In the genomic region with DNA sequence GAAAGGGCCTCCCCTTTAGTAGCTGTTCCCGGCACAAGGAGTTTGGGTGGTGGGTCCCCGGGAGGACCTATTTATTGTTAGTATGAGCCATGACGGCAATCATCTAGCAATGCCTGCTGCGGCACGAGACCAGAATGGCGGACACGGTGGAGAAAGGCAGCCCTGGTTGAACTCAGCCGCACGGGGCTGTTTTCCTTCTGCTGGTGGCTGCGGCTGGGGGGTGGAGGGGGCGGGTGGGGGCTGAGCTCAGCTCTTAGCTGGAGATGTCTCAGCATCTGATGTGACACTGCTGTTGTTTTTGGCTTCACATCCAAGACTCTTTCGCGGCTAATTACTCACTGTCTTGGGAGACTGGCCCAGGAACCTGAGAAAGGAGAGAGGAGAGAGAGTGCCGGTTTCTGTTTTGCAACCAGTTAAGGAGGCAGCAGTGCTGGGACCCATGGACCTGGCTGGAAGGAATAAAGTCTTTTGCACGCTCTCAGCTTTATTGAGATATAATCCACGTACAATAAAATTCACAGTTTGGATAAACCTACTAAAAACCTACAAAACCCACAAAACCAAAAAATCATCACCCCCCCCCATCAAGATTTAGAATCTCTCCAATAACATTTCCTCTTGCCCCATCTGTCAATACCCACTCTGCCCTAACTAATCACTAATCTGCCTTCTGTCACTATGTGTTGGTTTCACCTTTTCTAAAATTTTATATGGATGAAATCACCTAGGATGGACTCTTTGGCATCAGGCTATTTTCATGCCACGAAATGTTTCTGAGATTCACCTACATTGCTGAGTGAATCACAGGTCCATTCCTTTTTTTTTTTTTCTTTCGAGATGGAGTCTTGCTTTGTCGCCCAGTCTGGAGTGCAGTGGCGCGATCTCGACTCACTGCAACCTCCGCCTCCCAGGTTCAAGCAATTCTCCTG, we compare ENCODE assay signal across 11 cellular contexts.
A peak's percentile ranks its signal among the peaks of the same experiment; 100 is the strongest.
DNase-seq lines count a peak whose midpoint lies in the region; ATAC-seq, FAIRE-seq and TF ChIP-seq lines count a peak whose summit lies in the region.
"Had no signal": no experiment of that assay in that cellular context is flagged by ENCODE, and none has a peak within 500 bp of the region (broad histone marks: within the 10 kb centered on the region; RNA-seq: fewer than 3 reads in every experiment).

No MANE protein-coding gene starts in this region.

- H3K4me1 ChIP-seq in colonic mucosa: no peaks in the 10 kb centered on the region
- H3K4me1 ChIP-seq in mucosa of descending colon (ENCODE audit: low read depth): no peaks in the 10 kb centered on the region
- H3K4me1 ChIP-seq in uterus: peaks cover 9 to 11% of the 10 kb centered on the region in 2 donors

- H3K36me3 ChIP-seq in colonic mucosa (no peaks in the 10 kb centered on the region), mucosa of descending colon (ENCODE audit: low read depth) (no peaks in the 10 kb centered on the region), uterus (no peaks in the 10 kb centered on the region)

- H3K27me3 ChIP-seq in colonic mucosa: no peaks in the 10 kb centered on the region
- no peaks in the 10 kb centered on the region for H3K27me3 ChIP-seq in uterus

- H3K9ac ChIP-seq in colonic mucosa (ENCODE audit: low read depth in 2 of 2, low read length in 2 of 2): no peak overlapping the region

- intact Hi-C loops in colonic mucosa (cut with DNase I): no loop called here
- intact Hi-C loops in mucosa of descending colon (cut with DNase I, micrococcal nuclease): no loop called here
- intact Hi-C loops in uterus (cut with DNase I; ENCODE audit: low total_unique reads): no loop called here

- peak; percentile 39 for ATAC-seq in mucosa of descending colon

- peak; percentile 27 for DNase-seq in NCI-H1694 treated with DMSO at 0.1 percent for 48 hours (lab: John Stamatoyannopoulos, UW)
- DNase-seq in NCI-H1694 (lab: John Stamatoyannopoulos, UW): no peak
- DNase-seq in colonic mucosa: peak; percentile 42
- DNase-seq in mucosa of descending colon: peak in 2 of 3 donors; percentile 44 to 55
- DNase-seq in uterus: peak; percentile 86 to 92
- no peak for DNase-seq in D721Med (ENCODE audit: insufficient read length, low spot score)
- DNase-seq in effector CD8-positive, alpha-beta T cell (lab: John Stamatoyannopoulos, UW): no peak
- DNase-seq in activated naive CD4-positive, alpha-beta T cell treated with Interleukin-2 at 50 U/mL for 16 hours: no peak
- DNase-seq: 8988T; effector CD4-positive, alpha-beta T cell; Kasumi-1 had no signal

- no peak overlapping the region for H3K4me3 ChIP-seq in colonic mucosa
- no peak overlapping the region for H3K4me3 ChIP-seq in mucosa of descending colon
- H3K4me3 ChIP-seq in uterus: peak overlapping the region in 1 of 2 donors; percentile 21

- H3K27ac ChIP-seq in colonic mucosa (no peak overlapping the region), uterus (peak overlapping the region; percentile 85 to 89)

- no peak for TF ChIP-seq CTCF in colonic mucosa (IDR thresholded peaks at IDR 0.05)
- no peak for TF ChIP-seq CTCF in mucosa of descending colon (IDR thresholded peaks at IDR 0.05)
- TF ChIP-seq CTCF in uterus (IDR thresholded peaks at IDR 0.05): no peak
- no peak for TF ChIP-seq CTCF in D721Med (IDR thresholded peaks at IDR 0.05; ENCODE audit: insufficient read depth, missing control alignments)

- FAIRE-seq in D721Med (lab: Jason Lieb, UNC): no peak

- no peaks in the 10 kb centered on the region for H3K9me3 ChIP-seq in colonic mucosa
- H3K9me3 ChIP-seq in mucosa of descending colon: no peaks in the 10 kb centered on the region
- H3K9me3 ChIP-seq in uterus: no peaks in the 10 kb centered on the region

- TF ChIP-seq POLR2A in uterus (IDR thresholded peaks at IDR 0.05): no peak

Comparison
In these comparisons a context has a peak if more than half of its experiments do, and no peak if none do; other contexts are left out.
1. DNase-seq: peak in NCI-H1694 treated with DMSO at 0.1 percent for 48 hours (single experiment), colonic mucosa (single experiment), mucosa of descending colon (2 of 3) and uterus (2 of 2); none in NCI-H1694 (single experiment), D721Med (single experiment), effector CD8-positive, alpha-beta T cell (single experiment) and activated naive CD4-positive, alpha-beta T cell treated with Interleukin-2 at 50 U/mL for 16 hours (single experiment).